8 cellular contexts compared by ENCODE assay signal in genomic region chr20:1327241-1327653, GRCh38. TPM values are rescaled to one million over a fixed set of nuclear protein-coding genes. Genes with fewer than 3 reads are reported as not detected.
DNase-seq lines count a peak whose midpoint lies in the region; ATAC-seq, FAIRE-seq and TF ChIP-seq lines count a peak whose summit lies in the region.

No MANE protein-coding gene starts in this region.

- H3K79me2 ChIP-seq in DND-41 (ENCODE audit: insufficient read depth, low read length) (peaks cover 68% of the 10 kb centered on the region), endothelial cell of umbilical vein (ENCODE audit: control insufficient read depth, insufficient read depth, low read length) (peaks cover 28% of the 10 kb centered on the region)

- CTCF ChIA-PET in endothelial cell of umbilical vein (lab: Charles Lee): interaction anchor here (0.7 to 2.6 kb wide), 11 partner anchors 9 to 176 kb away, joined by 3 to 12 read pairs (median 3); partner anchors contain the start of gene NSFL1C

- H3K27me3 ChIP-seq in DND-41 (ENCODE audit: insufficient read depth, low read length, poor library complexity) (no peaks in the 10 kb centered on the region), endothelial cell of umbilical vein (ENCODE audit: control insufficient read depth in 2 of 2, insufficient read depth in 2 of 2, low read length in 2 of 2) (no peaks in the 10 kb centered on the region)

- FAIRE-seq in RCC 7860 (lab: Jason Lieb, UNC): no peak
- FAIRE-seq in endothelial cell of umbilical vein (lab: Jason Lieb, UNC): peak; percentile 69

- ATAC-seq in DND-41 (ENCODE audit: insufficient read depth, low read depth) (no peak), GM19324 (IDR thresholded peaks at IDR 0.05; ENCODE audit: low FRiP score, unreplicated experiment) (no peak)

- peak overlapping the region; percentile 89; the same call in 1 of the 2 replicates for H3K4me2 ChIP-seq in DND-41 (ENCODE audit: insufficient read depth, low read length)
- H3K4me2 ChIP-seq in endothelial cell of umbilical vein (ENCODE audit: insufficient read depth, low read length): peak overlapping the region; percentile 1

- H2AFZ ChIP-seq in DND-41 (ENCODE audit: low read depth, low read length) (no peak overlapping the region), endothelial cell of umbilical vein (ENCODE audit: low read depth, low read length) (no peak overlapping the region)

- TF ChIP-seq CTCF in DND-41 (IDR thresholded peaks at IDR 0.05; ENCODE audit: borderline replicate concordance, extremely low read depth, low read length, poor library complexity, severe bottlenecking) (no peak), endothelial cell of umbilical vein (IDR thresholded peaks at IDR 0.05; ENCODE audit: extremely low read depth in 1 of 2, insufficient read depth in 1 of 2, low read depth in 1 of 2, low read length in 2 of 2) (no peak)

- no TSS peak for BruUV-seq in endothelial cell of umbilical vein (replicated peaks; lab: Mats Ljungman, UMichigan)

- no peak for TF ChIP-seq POLR2A in endothelial cell of umbilical vein (IDR thresholded peaks at IDR 0.05; ENCODE audit: low read depth, low read length)

- H3K4me3 ChIP-seq in DND-41 (ENCODE audit: low read depth in 1 of 2, low read length in 2 of 2): no peak overlapping the region
- no peak overlapping the region for H3K4me3 ChIP-seq in endothelial cell of umbilical vein (replicated peaks in 1 of 3; ENCODE audit: insufficient read depth in 1 of 3, low read depth in 1 of 3, low read length in 3 of 3)

- POLR2A ChIA-PET in endothelial cell of umbilical vein (lab: Charles Lee): interaction anchor here (0.9 to 1.2 kb wide), 2 partner anchors 9 to 63 kb away, joined by 3 to 9 read pairs; no protein-coding TSS in a partner anchor

- H3K27ac ChIP-seq in DND-41 (ENCODE audit: low read length): peak overlapping the region; percentile 2; the same call in 1 of the 2 replicates
- H3K27ac ChIP-seq in endothelial cell of umbilical vein (ENCODE audit: insufficient read depth, low read depth, low read length): peak overlapping the region; percentile 99

- intact Hi-C loops in endothelial cell of umbilical vein (cut with micrococcal nuclease): no loop called here

- peaks cover 37% of the 10 kb centered on the region for H3K36me3 ChIP-seq in DND-41 (ENCODE audit: insufficient read depth, low read length)
- no peaks in the 10 kb centered on the region for H3K36me3 ChIP-seq in endothelial cell of umbilical vein (ENCODE audit: control insufficient read depth in 2 of 2, extremely low read depth in 1 of 2, insufficient read depth in 2 of 2, low read length in 2 of 2)

- no peaks in the 10 kb centered on the region for H3K9me3 ChIP-seq in DND-41 (ENCODE audit: insufficient read depth, low read length, severe bottlenecking)
- no peaks in the 10 kb centered on the region for H3K9me3 ChIP-seq in endothelial cell of umbilical vein (replicated peaks; ENCODE audit: control insufficient read depth, insufficient read depth, low read length)

- dilution Hi-C loops in endothelial cell of umbilical vein (cut with MboI; ENCODE audit: extremely low pct_ligation_motif_present, low sequenced_read_pairs): no loop called here

- DNase-seq in DND-41: peak; percentile 10
- peak; percentile 75 for DNase-seq in RCC 7860 (ENCODE audit: low spot score)
- peak; percentile 32 for DNase-seq in endothelial cell of umbilical vein (ENCODE audit: low read depth, low spot score)
- DNase-seq in nucleus accumbens (lab: John Stamatoyannopoulos, UW): peak in 29 of 56 donors; percentile 17 to 82 (median 46)
- DNase-seq in SHP77 (lab: John Stamatoyannopoulos, UW): no peak
- DNase-seq in GDM1 (lab: John Stamatoyannopoulos, UW): no peak
- DNase-seq in NCI-H2029 treated with DMSO at 0.1 percent for 48 hours (lab: John Stamatoyannopoulos, UW): no peak

- H3K9ac ChIP-seq in DND-41 (ENCODE audit: low read depth, low read length) (no peak overlapping the region), endothelial cell of umbilical vein (replicated peaks; ENCODE audit: extremely low read depth, insufficient read depth, low read length) (peak overlapping the region; percentile 99)

- H4K20me1 ChIP-seq in DND-41 (ENCODE audit: insufficient read depth, low read length) (peaks cover 55% of the 10 kb centered on the region), endothelial cell of umbilical vein (replicated peaks; ENCODE audit: control insufficient read depth, extremely low read depth, insufficient read depth, low read length) (no peaks in the 10 kb centered on the region)

- H3K9me1 ChIP-seq in endothelial cell of umbilical vein (replicated peaks; ENCODE audit: control insufficient read depth, extremely low read depth, insufficient read depth, low read length): no peaks in the 10 kb centered on the region

- peaks cover 41% of the 10 kb centered on the region for H3K4me1 ChIP-seq in DND-41 (ENCODE audit: insufficient read depth, low read length)
- H3K4me1 ChIP-seq in endothelial cell of umbilical vein (ENCODE audit: control insufficient read depth, extremely low read depth, insufficient read depth, low read length): peaks cover 77% of the 10 kb centered on the region

TF ChIP-seq in endothelial cell of umbilical vein, 7 proteins besides CTCF, POLR2A, EP300 and RAD21:
- no peak for TF ChIP-seq GATA2 (IDR thresholded peaks at IDR 0.05; ENCODE audit: insufficient read depth, insufficient read length, low read depth, low read length)
- no peak for TF ChIP-seq EZH2 (IDR thresholded peaks at IDR 0.05; ENCODE audit: borderline replicate concordance, low read depth, low read length, severe bottlenecking)
- TF ChIP-seq MAX (IDR thresholded peaks at IDR 0.05; ENCODE audit: insufficient read depth, insufficient read length): no peak
- no peak for TF ChIP-seq MYC (IDR thresholded peaks at IDR 0.05; ENCODE audit: low read depth, low read length)
- TF ChIP-seq POLR2AphosphoS5 (IDR thresholded peaks at IDR 0.05; ENCODE audit: insufficient read depth, low read depth, low read length): no peak
TF ChIP-seq in endothelial cell of umbilical vein: peak in this region for 0.

RNA-seq across cellular contexts. Expression of gene SDCBP2, which starts 1.7 kb away (rescaled TPM):
- total RNA-seq in endothelial cell of umbilical vein: 5.5 and 9.0 TPM in 2 replicates
- 5.8 and 6.9 TPM in 2 replicates for polyA plus RNA-seq in endothelial cell of umbilical vein
- 4.6 and 5.5 TPM in 2 replicates for polyA plus RNA-seq in endothelial cell of umbilical vein (2011; cell fraction: cytosol; rRNA removed)
- 11.0 and 11.4 TPM in 2 replicates for polyA plus RNA-seq in endothelial cell of umbilical vein (2011; cell fraction: nucleus; rRNA removed)
- polyA plus RNA-seq in endothelial cell of umbilical vein (2012): 3.1 and 4.8 TPM in 2 replicates
- polyA minus RNA-seq in endothelial cell of umbilical vein: 1.2 and 2.7 TPM in 2 replicates
- not detected for polyA minus RNA-seq in endothelial cell of umbilical vein (2011; cell fraction: cytosol; rRNA and poly(A)+ RNA removed)
- 2.2 and 2.3 TPM in 2 replicates for polyA minus RNA-seq in endothelial cell of umbilical vein (2011; cell fraction: nucleus; rRNA and poly(A)+ RNA removed)

Comparison
In these comparisons a context has a peak if more than half of its experiments do, and no peak if none do; other contexts are left out.
1. DNase-seq: peak in DND-41 (single experiment), RCC 7860 (single experiment), endothelial cell of umbilical vein (single experiment) and nucleus accumbens (29 of 56); none in SHP77 (0 of 2), GDM1 (single experiment) and NCI-H2029 treated with DMSO at 0.1 percent for 48 hours (single experiment).